ENCODE assay signal across 1 cellular context in the genomic region with DNA sequence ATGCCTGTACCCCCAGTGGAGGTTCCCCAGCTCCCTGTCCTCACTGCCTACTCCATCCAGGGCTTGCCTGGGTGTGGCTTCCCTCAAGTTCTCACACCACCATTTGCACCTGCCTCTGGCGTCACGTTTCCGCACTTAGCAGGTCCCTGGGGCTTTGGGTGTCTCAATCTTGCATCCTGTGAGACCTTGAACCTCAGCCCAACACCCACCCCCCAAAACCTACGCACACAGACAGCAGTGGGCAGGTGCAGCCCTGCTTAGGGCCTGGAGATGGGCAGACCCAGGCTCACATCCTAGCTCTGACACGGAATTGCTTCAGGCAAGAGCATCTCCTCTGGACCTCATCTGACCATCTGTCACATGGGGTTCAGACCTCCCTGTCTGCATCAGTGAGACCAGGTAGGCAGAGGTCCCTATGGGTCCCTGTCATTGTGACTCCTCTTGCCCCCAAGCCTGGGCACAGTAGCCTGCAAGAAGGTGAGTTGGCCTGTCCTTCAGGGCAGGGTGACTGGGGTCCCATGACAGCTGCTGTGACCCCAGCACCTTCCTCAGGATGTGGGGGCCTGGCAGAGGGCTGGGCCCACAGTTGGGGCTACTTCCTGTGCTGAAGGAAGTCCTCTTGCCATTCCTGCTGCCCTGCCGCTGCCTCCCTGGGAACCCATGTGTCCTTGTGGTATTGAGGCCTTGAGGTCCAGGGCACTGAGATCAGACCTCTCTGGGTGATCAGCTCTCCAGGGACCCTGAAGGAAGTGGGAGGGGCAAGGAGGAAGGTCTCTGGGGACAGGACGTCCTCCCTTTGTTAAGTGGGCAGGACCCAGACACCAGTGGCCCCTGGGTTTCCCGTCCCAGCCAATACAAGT.
TF ChIP-seq lines count a peak whose summit lies in the region.

No MANE protein-coding gene starts in this region.

TF ChIP-seq in GM12878, 131 proteins besides CTCF, POLR2A, EP300 and RAD21 (continued from another document and continues in another):
- TF ChIP-seq, protein P1, sequence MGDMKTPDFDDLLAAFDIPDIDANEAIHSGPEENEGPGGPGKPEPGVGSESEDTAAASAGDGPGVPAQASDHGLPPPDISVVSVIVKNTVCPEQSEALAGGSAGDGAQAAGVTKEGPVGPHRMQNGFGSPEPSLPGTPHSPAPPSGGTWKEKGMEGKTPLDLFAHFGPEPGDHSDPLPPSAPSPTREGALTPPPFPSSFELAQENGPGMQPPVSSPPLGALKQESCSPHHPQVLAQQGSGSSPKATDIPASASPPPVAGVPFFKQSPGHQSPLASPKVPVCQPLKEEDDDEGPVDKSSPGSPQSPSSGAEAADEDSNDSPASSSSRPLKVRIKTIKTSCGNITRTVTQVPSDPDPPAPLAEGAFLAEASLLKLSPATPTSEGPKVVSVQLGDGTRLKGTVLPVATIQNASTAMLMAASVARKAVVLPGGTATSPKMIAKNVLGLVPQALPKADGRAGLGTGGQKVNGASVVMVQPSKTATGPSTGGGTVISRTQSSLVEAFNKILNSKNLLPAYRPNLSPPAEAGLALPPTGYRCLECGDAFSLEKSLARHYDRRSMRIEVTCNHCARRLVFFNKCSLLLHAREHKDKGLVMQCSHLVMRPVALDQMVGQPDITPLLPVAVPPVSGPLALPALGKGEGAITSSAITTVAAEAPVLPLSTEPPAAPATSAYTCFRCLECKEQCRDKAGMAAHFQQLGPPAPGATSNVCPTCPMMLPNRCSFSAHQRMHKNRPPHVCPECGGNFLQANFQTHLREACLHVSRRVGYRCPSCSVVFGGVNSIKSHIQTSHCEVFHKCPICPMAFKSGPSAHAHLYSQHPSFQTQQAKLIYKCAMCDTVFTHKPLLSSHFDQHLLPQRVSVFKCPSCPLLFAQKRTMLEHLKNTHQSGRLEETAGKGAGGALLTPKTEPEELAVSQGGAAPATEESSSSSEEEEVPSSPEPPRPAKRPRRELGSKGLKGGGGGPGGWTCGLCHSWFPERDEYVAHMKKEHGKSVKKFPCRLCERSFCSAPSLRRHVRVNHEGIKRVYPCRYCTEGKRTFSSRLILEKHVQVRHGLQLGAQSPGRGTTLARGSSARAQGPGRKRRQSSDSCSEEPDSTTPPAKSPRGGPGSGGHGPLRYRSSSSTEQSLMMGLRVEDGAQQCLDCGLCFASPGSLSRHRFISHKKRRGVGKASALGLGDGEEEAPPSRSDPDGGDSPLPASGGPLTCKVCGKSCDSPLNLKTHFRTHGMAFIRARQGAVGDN (IDR thresholded peaks at IDR 0.05): peak; percentile 79
- TF ChIP-seq TBL1XR1 (IDR thresholded peaks at IDR 0.05; ENCODE audit: low read depth, low read length) (peak; percentile 75; the same call in 1 of the 2 replicates), HDAC2 (IDR thresholded peaks at IDR 0.05) (no peak), FOS (IDR thresholded peaks at IDR 0.05; ENCODE audit: borderline replicate concordance, extremely low read depth, insufficient read length) (no peak), SREBF2 (IDR thresholded peaks at IDR 0.05; ENCODE audit: low read length) (no peak), MTA2 (IDR thresholded peaks at IDR 0.05; ENCODE audit: low read depth) (peak; percentile 88), CREB1 (IDR thresholded peaks at IDR 0.05; ENCODE audit: low read depth) (peak; percentile 83), WRNIP1 (IDR thresholded peaks at IDR 0.05; ENCODE audit: borderline replicate concordance, low read depth, low read length) (no peak), MEF2B (IDR thresholded peaks at IDR 0.05; ENCODE audit: partially characterized antibody, poor library complexity, severe bottlenecking) (peak; percentile 98), BHLHE40 (IDR thresholded peaks at IDR 0.05; ENCODE audit: borderline replicate concordance in 1 of 2, low read depth in 2 of 2, low read length in 1 of 2) (peak; percentile 99 to 100), NR2C2 (IDR thresholded peaks at IDR 0.05; ENCODE audit: borderline replicate concordance, control insufficient read depth, insufficient read length, low read depth) (no peak), ATF7 (IDR thresholded peaks at IDR 0.05; ENCODE audit: low read depth) (peak; percentile 83), KAT2A (conservative IDR thresholded peaks at IDR 0.05; ENCODE audit: control insufficient read depth, low read depth, low read length) (no peak), SMC3 (IDR thresholded peaks at IDR 0.05; ENCODE audit: borderline replicate concordance, low read length) (peak; percentile 2; the same call in 1 of the 2 replicates), GABPA (IDR thresholded peaks at IDR 0.05; ENCODE audit: low read depth) (no peak), MXI1 (IDR thresholded peaks at IDR 0.05; ENCODE audit: low read depth, low read length) (peak; percentile 66), EZH2 (IDR thresholded peaks at IDR 0.05; ENCODE audit: borderline replicate concordance, control insufficient read depth, low read depth, low read length) (no peak), FOXK2 (IDR thresholded peaks at IDR 0.05) (no peak), SREBF1 (IDR thresholded peaks at IDR 0.05; ENCODE audit: low read length) (no peak), SMARCA5 (IDR thresholded peaks at IDR 0.05) (peak; percentile 95)
- TF ChIP-seq, protein P2, sequence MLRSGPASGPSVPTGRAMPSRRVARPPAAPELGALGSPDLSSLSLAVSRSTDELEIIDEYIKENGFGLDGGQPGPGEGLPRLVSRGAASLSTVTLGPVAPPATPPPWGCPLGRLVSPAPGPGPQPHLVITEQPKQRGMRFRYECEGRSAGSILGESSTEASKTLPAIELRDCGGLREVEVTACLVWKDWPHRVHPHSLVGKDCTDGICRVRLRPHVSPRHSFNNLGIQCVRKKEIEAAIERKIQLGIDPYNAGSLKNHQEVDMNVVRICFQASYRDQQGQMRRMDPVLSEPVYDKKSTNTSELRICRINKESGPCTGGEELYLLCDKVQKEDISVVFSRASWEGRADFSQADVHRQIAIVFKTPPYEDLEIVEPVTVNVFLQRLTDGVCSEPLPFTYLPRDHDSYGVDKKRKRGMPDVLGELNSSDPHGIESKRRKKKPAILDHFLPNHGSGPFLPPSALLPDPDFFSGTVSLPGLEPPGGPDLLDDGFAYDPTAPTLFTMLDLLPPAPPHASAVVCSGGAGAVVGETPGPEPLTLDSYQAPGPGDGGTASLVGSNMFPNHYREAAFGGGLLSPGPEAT (IDR thresholded peaks at IDR 0.05; ENCODE audit: low read depth): peak; percentile 64; the same call in 1 of the 2 replicates
- TF ChIP-seq, protein P3, sequence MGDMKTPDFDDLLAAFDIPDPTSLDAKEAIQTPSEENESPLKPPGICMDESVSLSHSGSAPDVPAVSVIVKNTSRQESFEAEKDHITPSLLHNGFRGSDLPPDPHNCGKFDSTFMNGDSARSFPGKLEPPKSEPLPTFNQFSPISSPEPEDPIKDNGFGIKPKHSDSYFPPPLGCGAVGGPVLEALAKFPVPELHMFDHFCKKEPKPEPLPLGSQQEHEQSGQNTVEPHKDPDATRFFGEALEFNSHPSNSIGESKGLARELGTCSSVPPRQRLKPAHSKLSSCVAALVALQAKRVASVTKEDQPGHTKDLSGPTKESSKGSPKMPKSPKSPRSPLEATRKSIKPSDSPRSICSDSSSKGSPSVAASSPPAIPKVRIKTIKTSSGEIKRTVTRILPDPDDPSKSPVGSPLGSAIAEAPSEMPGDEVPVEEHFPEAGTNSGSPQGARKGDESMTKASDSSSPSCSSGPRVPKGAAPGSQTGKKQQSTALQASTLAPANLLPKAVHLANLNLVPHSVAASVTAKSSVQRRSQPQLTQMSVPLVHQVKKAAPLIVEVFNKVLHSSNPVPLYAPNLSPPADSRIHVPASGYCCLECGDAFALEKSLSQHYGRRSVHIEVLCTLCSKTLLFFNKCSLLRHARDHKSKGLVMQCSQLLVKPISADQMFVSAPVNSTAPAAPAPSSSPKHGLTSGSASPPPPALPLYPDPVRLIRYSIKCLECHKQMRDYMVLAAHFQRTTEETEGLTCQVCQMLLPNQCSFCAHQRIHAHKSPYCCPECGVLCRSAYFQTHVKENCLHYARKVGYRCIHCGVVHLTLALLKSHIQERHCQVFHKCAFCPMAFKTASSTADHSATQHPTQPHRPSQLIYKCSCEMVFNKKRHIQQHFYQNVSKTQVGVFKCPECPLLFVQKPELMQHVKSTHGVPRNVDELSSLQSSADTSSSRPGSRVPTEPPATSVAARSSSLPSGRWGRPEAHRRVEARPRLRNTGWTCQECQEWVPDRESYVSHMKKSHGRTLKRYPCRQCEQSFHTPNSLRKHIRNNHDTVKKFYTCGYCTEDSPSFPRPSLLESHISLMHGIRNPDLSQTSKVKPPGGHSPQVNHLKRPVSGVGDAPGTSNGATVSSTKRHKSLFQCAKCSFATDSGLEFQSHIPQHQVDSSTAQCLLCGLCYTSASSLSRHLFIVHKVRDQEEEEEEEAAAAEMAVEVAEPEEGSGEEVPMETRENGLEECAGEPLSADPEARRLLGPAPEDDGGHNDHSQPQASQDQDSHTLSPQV (IDR thresholded peaks at IDR 0.05): no peak
- TF ChIP-seq, protein P4, sequence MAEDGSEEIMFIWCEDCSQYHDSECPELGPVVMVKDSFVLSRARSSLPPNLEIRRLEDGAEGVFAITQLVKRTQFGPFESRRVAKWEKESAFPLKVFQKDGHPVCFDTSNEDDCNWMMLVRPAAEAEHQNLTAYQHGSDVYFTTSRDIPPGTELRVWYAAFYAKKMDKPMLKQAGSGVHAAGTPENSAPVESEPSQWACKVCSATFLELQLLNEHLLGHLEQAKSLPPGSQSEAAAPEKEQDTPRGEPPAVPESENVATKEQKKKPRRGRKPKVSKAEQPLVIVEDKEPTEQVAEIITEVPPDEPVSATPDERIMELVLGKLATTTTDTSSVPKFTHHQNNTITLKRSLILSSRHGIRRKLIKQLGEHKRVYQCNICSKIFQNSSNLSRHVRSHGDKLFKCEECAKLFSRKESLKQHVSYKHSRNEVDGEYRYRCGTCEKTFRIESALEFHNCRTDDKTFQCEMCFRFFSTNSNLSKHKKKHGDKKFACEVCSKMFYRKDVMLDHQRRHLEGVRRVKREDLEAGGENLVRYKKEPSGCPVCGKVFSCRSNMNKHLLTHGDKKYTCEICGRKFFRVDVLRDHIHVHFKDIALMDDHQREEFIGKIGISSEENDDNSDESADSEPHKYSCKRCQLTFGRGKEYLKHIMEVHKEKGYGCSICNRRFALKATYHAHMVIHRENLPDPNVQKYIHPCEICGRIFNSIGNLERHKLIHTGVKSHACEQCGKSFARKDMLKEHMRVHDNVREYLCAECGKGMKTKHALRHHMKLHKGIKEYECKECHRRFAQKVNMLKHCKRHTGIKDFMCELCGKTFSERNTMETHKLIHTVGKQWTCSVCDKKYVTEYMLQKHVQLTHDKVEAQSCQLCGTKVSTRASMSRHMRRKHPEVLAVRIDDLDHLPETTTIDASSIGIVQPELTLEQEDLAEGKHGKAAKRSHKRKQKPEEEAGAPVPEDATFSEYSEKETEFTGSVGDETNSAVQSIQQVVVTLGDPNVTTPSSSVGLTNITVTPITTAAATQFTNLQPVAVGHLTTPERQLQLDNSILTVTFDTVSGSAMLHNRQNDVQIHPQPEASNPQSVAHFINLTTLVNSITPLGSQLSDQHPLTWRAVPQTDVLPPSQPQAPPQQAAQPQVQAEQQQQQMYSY (CRISPR knock-in tag; IDR thresholded peaks at IDR 0.05): no peak
- TF ChIP-seq, protein P5, sequence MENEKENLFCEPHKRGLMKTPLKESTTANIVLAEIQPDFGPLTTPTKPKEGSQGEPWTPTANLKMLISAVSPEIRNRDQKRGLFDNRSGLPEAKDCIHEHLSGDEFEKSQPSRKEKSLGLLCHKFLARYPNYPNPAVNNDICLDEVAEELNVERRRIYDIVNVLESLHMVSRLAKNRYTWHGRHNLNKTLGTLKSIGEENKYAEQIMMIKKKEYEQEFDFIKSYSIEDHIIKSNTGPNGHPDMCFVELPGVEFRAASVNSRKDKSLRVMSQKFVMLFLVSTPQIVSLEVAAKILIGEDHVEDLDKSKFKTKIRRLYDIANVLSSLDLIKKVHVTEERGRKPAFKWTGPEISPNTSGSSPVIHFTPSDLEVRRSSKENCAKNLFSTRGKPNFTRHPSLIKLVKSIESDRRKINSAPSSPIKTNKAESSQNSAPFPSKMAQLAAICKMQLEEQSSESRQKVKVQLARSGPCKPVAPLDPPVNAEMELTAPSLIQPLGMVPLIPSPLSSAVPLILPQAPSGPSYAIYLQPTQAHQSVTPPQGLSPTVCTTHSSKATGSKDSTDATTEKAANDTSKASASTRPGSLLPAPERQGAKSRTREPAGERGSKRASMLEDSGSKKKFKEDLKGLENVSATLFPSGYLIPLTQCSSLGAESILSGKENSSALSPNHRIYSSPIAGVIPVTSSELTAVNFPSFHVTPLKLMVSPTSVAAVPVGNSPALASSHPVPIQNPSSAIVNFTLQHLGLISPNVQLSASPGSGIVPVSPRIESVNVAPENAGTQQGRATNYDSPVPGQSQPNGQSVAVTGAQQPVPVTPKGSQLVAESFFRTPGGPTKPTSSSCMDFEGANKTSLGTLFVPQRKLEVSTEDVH (IDR thresholded peaks at IDR 0.05; ENCODE audit: low read depth, partially characterized antibody): peak; percentile 57
- TF ChIP-seq, protein P6, sequence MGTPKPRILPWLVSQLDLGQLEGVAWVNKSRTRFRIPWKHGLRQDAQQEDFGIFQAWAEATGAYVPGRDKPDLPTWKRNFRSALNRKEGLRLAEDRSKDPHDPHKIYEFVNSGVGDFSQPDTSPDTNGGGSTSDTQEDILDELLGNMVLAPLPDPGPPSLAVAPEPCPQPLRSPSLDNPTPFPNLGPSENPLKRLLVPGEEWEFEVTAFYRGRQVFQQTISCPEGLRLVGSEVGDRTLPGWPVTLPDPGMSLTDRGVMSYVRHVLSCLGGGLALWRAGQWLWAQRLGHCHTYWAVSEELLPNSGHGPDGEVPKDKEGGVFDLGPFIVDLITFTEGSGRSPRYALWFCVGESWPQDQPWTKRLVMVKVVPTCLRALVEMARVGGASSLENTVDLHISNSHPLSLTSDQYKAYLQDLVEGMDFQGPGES (IDR thresholded peaks at IDR 0.05): no peak
- TF ChIP-seq, protein P7, sequence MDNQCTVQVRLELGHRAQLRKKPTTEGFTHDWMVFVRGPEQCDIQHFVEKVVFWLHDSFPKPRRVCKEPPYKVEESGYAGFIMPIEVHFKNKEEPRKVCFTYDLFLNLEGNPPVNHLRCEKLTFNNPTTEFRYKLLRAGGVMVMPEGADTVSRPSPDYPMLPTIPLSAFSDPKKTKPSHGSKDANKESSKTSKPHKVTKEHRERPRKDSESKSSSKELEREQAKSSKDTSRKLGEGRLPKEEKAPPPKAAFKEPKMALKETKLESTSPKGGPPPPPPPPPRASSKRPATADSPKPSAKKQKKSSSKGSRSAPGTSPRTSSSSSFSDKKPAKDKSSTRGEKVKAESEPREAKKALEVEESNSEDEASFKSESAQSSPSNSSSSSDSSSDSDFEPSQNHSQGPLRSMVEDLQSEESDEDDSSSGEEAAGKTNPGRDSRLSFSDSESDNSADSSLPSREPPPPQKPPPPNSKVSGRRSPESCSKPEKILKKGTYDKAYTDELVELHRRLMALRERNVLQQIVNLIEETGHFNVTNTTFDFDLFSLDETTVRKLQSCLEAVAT (IDR thresholded peaks at IDR 0.05): no peak; the same call in none of the 2 replicates
- TF ChIP-seq, protein P8, sequence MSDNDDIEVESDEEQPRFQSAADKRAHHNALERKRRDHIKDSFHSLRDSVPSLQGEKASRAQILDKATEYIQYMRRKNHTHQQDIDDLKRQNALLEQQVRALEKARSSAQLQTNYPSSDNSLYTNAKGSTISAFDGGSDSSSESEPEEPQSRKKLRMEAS (IDR thresholded peaks at IDR 0.05; ENCODE audit: low read depth, low read length): peak; percentile 63
- TF ChIP-seq, protein P9, sequence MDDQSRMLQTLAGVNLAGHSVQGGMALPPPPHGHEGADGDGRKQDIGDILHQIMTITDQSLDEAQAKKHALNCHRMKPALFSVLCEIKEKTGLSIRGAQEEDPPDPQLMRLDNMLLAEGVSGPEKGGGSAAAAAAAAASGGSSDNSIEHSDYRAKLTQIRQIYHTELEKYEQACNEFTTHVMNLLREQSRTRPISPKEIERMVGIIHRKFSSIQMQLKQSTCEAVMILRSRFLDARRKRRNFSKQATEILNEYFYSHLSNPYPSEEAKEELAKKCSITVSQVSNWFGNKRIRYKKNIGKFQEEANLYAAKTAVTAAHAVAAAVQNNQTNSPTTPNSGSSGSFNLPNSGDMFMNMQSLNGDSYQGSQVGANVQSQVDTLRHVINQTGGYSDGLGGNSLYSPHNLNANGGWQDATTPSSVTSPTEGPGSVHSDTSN (IDR thresholded peaks at IDR 0.05; ENCODE audit: insufficient replicate concordance, low read depth, low read length): no peak
